25 cellular contexts compared by ENCODE assay signal in the genomic region with DNA sequence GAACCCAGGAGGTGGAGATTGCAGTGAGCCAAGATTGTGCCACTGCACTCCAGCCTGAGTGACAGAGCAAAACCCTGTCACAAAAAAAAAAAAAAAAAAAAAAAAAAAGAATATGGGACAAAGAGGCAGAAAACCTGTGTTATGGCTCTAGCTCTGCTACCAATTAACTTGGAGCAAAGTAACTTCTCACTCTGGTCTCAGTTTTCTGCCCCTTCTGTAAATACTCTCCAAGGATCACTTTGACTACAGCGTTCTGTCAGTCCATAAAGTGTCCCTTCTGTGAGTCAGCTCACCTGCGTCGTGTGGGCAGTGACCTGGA. TPM values are rescaled to one million over a fixed set of nuclear protein-coding genes. Genes with fewer than 3 reads are reported as not detected.
DNase-seq lines count a peak whose midpoint lies in the region; ATAC-seq, FAIRE-seq and TF ChIP-seq lines count a peak whose summit lies in the region.
"Had no signal": no experiment of that assay in that cellular context is flagged by ENCODE, and none has a peak within 500 bp of the region (broad histone marks: within the 10 kb centered on the region; RNA-seq: fewer than 3 reads in every experiment).

No MANE protein-coding gene starts in this region.

- peak overlapping the region; percentile 65 to 87 for H3K27ac ChIP-seq in A549
- H3K27ac ChIP-seq in RWPE2 (ENCODE audit: poor library complexity, severe bottlenecking), result peak overlapping the region; percentile 52
- peak overlapping the region; percentile 39 to 85 (median 74) for H3K27ac ChIP-seq in gastrocnemius medialis
- no peak overlapping the region for H3K27ac ChIP-seq in Karpas-422 (ENCODE audit: low read length)
- H3K27ac ChIP-seq in spleen, result no peak overlapping the region
- H3K27ac ChIP-seq: SJCRH30 had no signal

- DNase-seq in A549 (ENCODE audit: low read depth in 1 of 2, low spot score in 1 of 2) (no peak), RWPE2 (ENCODE audit: low spot score) (no peak), left colon (no peak), gastrocnemius medialis (no peak), Karpas-422 (no peak), spleen (no peak), NCI-H2029 (lab: John Stamatoyannopoulos, UW) (no peak), NCI-H2227 treated with DMSO at 0.1 percent for 48 hours (lab: John Stamatoyannopoulos, UW) (no peak)
- DNase-seq: activated naive CD8-positive, alpha-beta T cell treated with anti-CD3 and anti-CD28 coated beads, Interleukin-2, amount 10 ng/mL, durations not matched to agents 7 days and 5 days; CD4-positive, alpha-beta T cell; DND-41; H9; NCI-H187 treated with DMSO at 0.1 percent for 48 hours; SJCRH30; T-helper 17 cell had no signal

- no peaks in the 10 kb centered on the region for H3K27me3 ChIP-seq in RWPE2 (ENCODE audit: insufficient read depth, poor library complexity, severe bottlenecking)
- H3K27me3 ChIP-seq in gastrocnemius medialis, result no peaks in the 10 kb centered on the region
- H3K27me3 ChIP-seq in Karpas-422 (ENCODE audit: low read length), result no peaks in the 10 kb centered on the region
- peaks cover 0 to 6% (median 0%) of the 10 kb centered on the region in 7 donors for H3K27me3 ChIP-seq in spleen (replicated peaks in 1 of 7)
- H3K27me3 ChIP-seq: MG63, SJCRH30 had no signal

- CTCF ChIA-PET in A549 (lab: Yijun Ruan, JAX), result interaction anchor here (0.6 to 1.4 kb wide), 2 partner anchors 9 to 88 kb away, joined by 3 to 5 read pairs; no protein-coding TSS in a partner anchor

- intact Hi-C loops in left colon (cut with DNase I, micrococcal nuclease) (no loop called here), gastrocnemius medialis (cut with DNase I; ENCODE audit: low total_unique reads) (no loop called here), spleen (cut with DNase I; ENCODE audit: low total_unique reads) (no loop called here)

- no peak for FAIRE-seq in A549 (lab: Jason Lieb, UNC)
- FAIRE-seq: bronchial epithelial cell, GM19239 had no signal

- no peaks in the 10 kb centered on the region for H4K20me1 ChIP-seq in Karpas-422 (ENCODE audit: insufficient read depth, low read depth, low read length)

- H3K79me2 ChIP-seq in Karpas-422 (ENCODE audit: low read length), result no peaks in the 10 kb centered on the region

- H3K4me3 ChIP-seq in A549 (no peak overlapping the region), RWPE2 (ENCODE audit: severe bottlenecking) (no peak overlapping the region), gastrocnemius medialis (no peak overlapping the region), Karpas-422 (ENCODE audit: low read length) (no peak overlapping the region), spleen (no peak overlapping the region)
- H3K4me3 ChIP-seq: MG63, SJCRH30, smooth muscle cell, tibial artery had no signal

- no peak overlapping the region for H3K9ac ChIP-seq in Karpas-422 (ENCODE audit: low read length)

- no peaks in the 10 kb centered on the region for H3K9me2 ChIP-seq in Karpas-422 (replicated peaks; ENCODE audit: insufficient read depth, low read length)

- peaks cover 63% of the 10 kb centered on the region for H3K4me1 ChIP-seq in A549
- peaks cover 43% of the 10 kb centered on the region for H3K4me1 ChIP-seq in RWPE2 (ENCODE audit: insufficient read depth, poor library complexity, severe bottlenecking)
- H3K4me1 ChIP-seq in gastrocnemius medialis, result peaks cover 3 to 6% of the 10 kb centered on the region in 2 donors
- H3K4me1 ChIP-seq in Karpas-422 (ENCODE audit: low read length), result peaks cover 2% of the 10 kb centered on the region; the same call in 1 of the 2 replicates
- no peaks in the 10 kb centered on the region for H3K4me1 ChIP-seq in spleen
- H3K4me1 ChIP-seq: SJCRH30 had no signal

- ATAC-seq in A549, result no peak
- no peak for ATAC-seq in RWPE2 (ENCODE audit: low read depth)
- peak; percentile 17 for ATAC-seq in left colon
- peak in 1 of 2 donors; percentile 79 for ATAC-seq in gastrocnemius medialis
- ATAC-seq: T-helper 17 cell had no signal

- no peak for TF ChIP-seq CTCF in A549 (IDR thresholded peaks at IDR 0.05)
- no peak for TF ChIP-seq CTCF in RWPE2 (IDR thresholded peaks at IDR 0.05; ENCODE audit: poor library complexity, severe bottlenecking)
- no peak for TF ChIP-seq CTCF in gastrocnemius medialis (IDR thresholded peaks at IDR 0.05 in 4 of 5, conservative IDR thresholded peaks at IDR 0.05 in 1 of 5)
- no peak for TF ChIP-seq CTCF in spleen (IDR thresholded peaks at IDR 0.05 in 8 of 11, conservative IDR thresholded peaks at IDR 0.05 in 3 of 11)

- 18% methylated on average over 3 of the region's 3 CpGs for WGBS in A549 (ENCODE audit: missing lambda C conversion rate)
- WGBS in spleen, 5 donors, result 68 to 92% (median 88%) methylated on average over 3 of the region's 3 CpGs

- H3K9me3 ChIP-seq in A549, result no peaks in the 10 kb centered on the region
- no peaks in the 10 kb centered on the region for H3K9me3 ChIP-seq in RWPE2 (ENCODE audit: severe bottlenecking)
- H3K9me3 ChIP-seq in gastrocnemius medialis, result no peaks in the 10 kb centered on the region
- no peaks in the 10 kb centered on the region for H3K9me3 ChIP-seq in Karpas-422 (ENCODE audit: low read length)
- no peaks in the 10 kb centered on the region for H3K9me3 ChIP-seq in spleen
- H3K9me3 ChIP-seq: MG63, SJCRH30, tibial artery had no signal

- TF ChIP-seq POLR2A in A549 (IDR thresholded peaks at IDR 0.05; ENCODE audit: low read length) (no peak), gastrocnemius medialis (IDR thresholded peaks at IDR 0.05) (no peak), spleen (IDR thresholded peaks at IDR 0.05) (no peak)

- H3K36me3 ChIP-seq in RWPE2 (ENCODE audit: low read depth) (peaks cover 39% of the 10 kb centered on the region), gastrocnemius medialis (no peaks in the 10 kb centered on the region), Karpas-422 (ENCODE audit: insufficient read depth, low read length) (no peaks in the 10 kb centered on the region), spleen (no peaks in the 10 kb centered on the region)
- H3K36me3 ChIP-seq: MG63, SJCRH30, tibial artery had no signal

- no peak for TF ChIP-seq RAD21 in A549 (conservative IDR thresholded peaks at IDR 0.05 in 1 of 2, IDR thresholded peaks at IDR 0.05 in 1 of 2)

- in situ Hi-C loops in gastrocnemius medialis (cut with MboI; ENCODE audit: low sequenced_read_pairs in 4 of 4), result no loop called here

- TF ChIP-seq EP300 in A549 (IDR thresholded peaks at IDR 0.05), result no peak

- H3K4me2 ChIP-seq in A549 (peak overlapping the region; percentile 44), Karpas-422 (ENCODE audit: low read depth, low read length, poor library complexity, severe bottlenecking) (no peak overlapping the region)
- H3K4me2 ChIP-seq: smooth muscle cell had no signal

- no peak overlapping the region for H2AFZ ChIP-seq in Karpas-422 (ENCODE audit: low read length)

- POLR2A ChIA-PET in A549 (lab: Yijun Ruan, JAX), result no interaction called here

TF ChIP-seq in A549, 52 proteins besides CTCF, POLR2A, EP300 and RAD21 (continues in another document):
- TF ChIP-seq ZNF302 (CRISPR knock-in tag; IDR thresholded peaks at IDR 0.05), result no peak
- TF ChIP-seq RARB (CRISPR knock-in tag; IDR thresholded peaks at IDR 0.05), result no peak
- TF ChIP-seq, protein P1, sequence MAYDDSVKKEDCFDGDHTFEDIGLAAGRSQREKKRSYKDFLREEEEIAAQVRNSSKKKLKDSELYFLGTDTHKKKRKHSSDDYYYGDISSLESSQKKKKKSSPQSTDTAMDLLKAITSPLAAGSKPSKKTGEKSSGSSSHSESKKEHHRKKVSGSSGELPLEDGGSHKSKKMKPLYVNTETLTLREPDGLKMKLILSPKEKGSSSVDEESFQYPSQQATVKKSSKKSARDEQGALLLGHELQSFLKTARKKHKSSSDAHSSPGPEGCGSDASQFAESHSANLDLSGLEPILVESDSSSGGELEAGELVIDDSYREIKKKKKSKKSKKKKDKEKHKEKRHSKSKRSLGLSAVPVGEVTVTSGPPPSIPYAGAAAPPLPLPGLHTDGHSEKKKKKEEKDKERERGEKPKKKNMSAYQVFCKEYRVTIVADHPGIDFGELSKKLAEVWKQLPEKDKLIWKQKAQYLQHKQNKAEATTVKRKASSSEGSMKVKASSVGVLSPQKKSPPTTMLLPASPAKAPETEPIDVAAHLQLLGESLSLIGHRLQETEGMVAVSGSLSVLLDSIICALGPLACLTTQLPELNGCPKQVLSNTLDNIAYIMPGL (CRISPR knock-in tag; IDR thresholded peaks at IDR 0.05; ENCODE audit: borderline replicate concordance), result no peak
- TF ChIP-seq, protein P2, sequence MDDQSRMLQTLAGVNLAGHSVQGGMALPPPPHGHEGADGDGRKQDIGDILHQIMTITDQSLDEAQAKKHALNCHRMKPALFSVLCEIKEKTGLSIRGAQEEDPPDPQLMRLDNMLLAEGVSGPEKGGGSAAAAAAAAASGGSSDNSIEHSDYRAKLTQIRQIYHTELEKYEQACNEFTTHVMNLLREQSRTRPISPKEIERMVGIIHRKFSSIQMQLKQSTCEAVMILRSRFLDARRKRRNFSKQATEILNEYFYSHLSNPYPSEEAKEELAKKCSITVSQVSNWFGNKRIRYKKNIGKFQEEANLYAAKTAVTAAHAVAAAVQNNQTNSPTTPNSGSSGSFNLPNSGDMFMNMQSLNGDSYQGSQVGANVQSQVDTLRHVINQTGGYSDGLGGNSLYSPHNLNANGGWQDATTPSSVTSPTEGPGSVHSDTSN (IDR thresholded peaks at IDR 0.05), result no peak
- TF ChIP-seq NFE2L2 (conservative IDR thresholded peaks at IDR 0.05; ENCODE audit: low read length), result no peak
- no peak for TF ChIP-seq RFX5 (IDR thresholded peaks at IDR 0.05)
- no peak for TF ChIP-seq JUN (IDR thresholded peaks at IDR 0.05)
- no peak for TF ChIP-seq NPAS2 (CRISPR knock-in tag; IDR thresholded peaks at IDR 0.05; ENCODE audit: borderline replicate concordance)

RNA-seq across cellular contexts. Expression of a gene that starts 24.6 kb away (rescaled TPM):
- 0.44 and 0.66 TPM in 2 replicates for polyA plus RNA-seq in A549 (2011; rRNA removed)
- polyA plus RNA-seq in A549 (2012; cell fraction: cytosol; rRNA removed), result 0.71 and 1.1 TPM in 2 replicates
- 0.40 and 0.69 TPM in 2 replicates for polyA plus RNA-seq in A549 (2012; cell fraction: nucleus; rRNA removed)
- 0.58 to 1.1 TPM (median 0.96 TPM) in 3 replicates for polyA plus RNA-seq in A549 (2017; fragmentation: RNase III; extraction: RNeasy Plus Mini Kit Qiagen cat#74134 plus additional on column Dnase treatment)
- 1.1 and 1.3 TPM in 2 replicates for polyA minus RNA-seq in A549 (2011; rRNA and poly(A)+ RNA removed)
- 10 to 100 TPM; 49.7 to 66.2 TPM for total RNA-seq in left colon
- total RNA-seq in gastrocnemius medialis, result under 1 TPM in 2 of 4 donors, not detected in 2; 0.05 to 0.16 TPM
- 0.11 and 0.83 TPM in 2 replicates for total RNA-seq in Karpas-422 (2014; rRNA removed; shearing (Covaris generic); ENCODE audit: low replicate concordance)
- under 1 TPM in 4 of 7 donors, not detected in 3; 0.05 to 0.27 (median 0.19) TPM for total RNA-seq in spleen
- under 1 TPM; 0.11 to 0.17 (median 0.13) TPM for polyA plus RNA-seq in spleen
- total RNA-seq: CD4-positive, alpha-beta T cell; HT1080; NCI-H460; SJCRH30; T-helper 17 cell had no signal

RNA-seq across cellular contexts. Expression of a gene that starts 55.4 kb away (rescaled TPM):
- polyA plus RNA-seq in A549 (2011; rRNA removed), result not detected in 2 replicates
- not detected in 2 replicates for polyA plus RNA-seq in A549 (2012; cell fraction: cytosol; rRNA removed)
- not detected in 2 replicates for polyA plus RNA-seq in A549 (2012; cell fraction: nucleus; rRNA removed)
- not detected in 3 replicates for polyA plus RNA-seq in A549 (2017; fragmentation: RNase III; extraction: RNeasy Plus Mini Kit Qiagen cat#74134 plus additional on column Dnase treatment)
- not detected in 2 replicates for polyA minus RNA-seq in A549 (2011; rRNA and poly(A)+ RNA removed)
- not detected for total RNA-seq in left colon
- not detected for total RNA-seq in gastrocnemius medialis
- total RNA-seq in Karpas-422 (2014; rRNA removed; shearing (Covaris generic); ENCODE audit: low replicate concordance), result not detected in 2 replicates
- total RNA-seq in spleen, result not detected
- under 1 TPM in 1 of 3 donors, not detected in 2; 0.11 TPM for polyA plus RNA-seq in spleen
- total RNA-seq: activated naive CD8-positive, alpha-beta T cell treated with anti-CD3 and anti-CD28 coated beads, Interleukin-2, amount 10 ng/mL, durations not matched to agents 7 days and 5 days; bronchial epithelial cell; CD4-positive, alpha-beta T cell; dermis microvascular lymphatic vessel endothelial cell; HT1080; mucosa of gallbladder; NCI-H460; osteoblast; SJCRH30; T-helper 17 cell had no signal

Comparison
In these comparisons a context has a peak if more than half of its experiments do, and no peak if none do; other contexts are left out.
1. H3K27ac ChIP-seq: peak in A549 (2 of 2), RWPE2 (single experiment) and gastrocnemius medialis (4 of 4); none in Karpas-422 (single experiment) and spleen (0 of 8).
2. RNA of a gene that starts 24.6 kb away (total RNA-seq): 49.7 to 66.2 TPM in left colon; 0.11 to 0.83 TPM in Karpas-422, 0.05 to 0.27 TPM in spleen and 0.05 to 0.16 TPM in gastrocnemius medialis; every median in the first group is over 10 times any median in the second.